In the genomic region with DNA sequence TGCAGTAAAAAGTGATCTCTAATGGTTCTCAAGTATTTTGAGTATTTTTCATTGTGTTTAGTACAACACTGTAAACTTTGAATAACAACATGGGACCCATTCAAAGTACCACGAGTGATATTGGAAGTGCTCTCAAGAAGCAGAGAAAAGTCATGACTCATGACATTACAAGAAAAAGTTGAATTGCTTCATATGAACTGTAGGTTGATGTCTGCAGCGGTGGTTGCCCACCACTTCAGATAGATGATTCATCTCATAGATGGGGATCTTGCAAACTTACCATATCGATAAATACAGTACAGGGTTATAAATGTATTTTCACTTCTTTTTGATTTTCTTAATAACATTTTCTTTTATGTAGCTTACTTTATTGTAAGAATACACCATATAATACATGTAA, we compare ENCODE assay signal across 21 cellular contexts. TPM values are rescaled to one million over a fixed set of nuclear protein-coding genes. Genes with fewer than 3 reads are reported as not detected.
A peak's percentile ranks its signal among the peaks of the same experiment; 100 is the strongest.
DNase-seq lines count a peak whose midpoint lies in the region; ATAC-seq, FAIRE-seq and TF ChIP-seq lines count a peak whose summit lies in the region.
"Had no signal": no experiment of that assay in that cellular context is flagged by ENCODE, and none has a peak within 500 bp of the region (broad histone marks: within the 10 kb centered on the region; RNA-seq: fewer than 3 reads in every experiment).

No MANE protein-coding gene starts in this region.

- H3K9me3 Mint-ChIP-seq in activated naive CD8-positive, alpha-beta T cell treated with anti-CD3 and anti-CD28 coated beads, Interleukin-2, amount 10 ng/mL, durations not matched to agents 7 days and 5 days: peaks cover 2% of the 10 kb centered on the region
- no peaks in the 10 kb centered on the region for H3K9me3 Mint-ChIP-seq in activated naive CD8-positive, alpha-beta T cell treated with anti-CD3 and anti-CD28 coated beads for 36 hours
- no peaks in the 10 kb centered on the region for H3K9me3 Mint-ChIP-seq in stimulated activated naive CD8-positive, alpha-beta T cell treated with anti-CD3 and anti-CD28 coated beads, Interleukin-15, amount 100 ng/mL, for 72 hours
- H3K9me3 Mint-ChIP-seq: activated naive CD4-positive, alpha-beta T cell treated with anti-CD3 and anti-CD28 coated beads, Interleukin-2, amount 50 U/mL, for 24 hours had no signal

- peaks cover 2% of the 10 kb centered on the region for H3K27me3 Mint-ChIP-seq in activated naive CD8-positive, alpha-beta T cell treated with anti-CD3 and anti-CD28 coated beads, Interleukin-2, amount 10 ng/mL, durations not matched to agents 7 days and 5 days
- peaks cover 19% of the 10 kb centered on the region for H3K27me3 Mint-ChIP-seq in activated naive CD8-positive, alpha-beta T cell treated with anti-CD3 and anti-CD28 coated beads for 36 hours
- no peaks in the 10 kb centered on the region for H3K27me3 Mint-ChIP-seq in stimulated activated naive CD8-positive, alpha-beta T cell treated with anti-CD3 and anti-CD28 coated beads, Interleukin-15, amount 100 ng/mL, for 72 hours

- in situ Hi-C loops in K562 (cut with MboI): no loop called here

- TF ChIP-seq POLR2A in K562 (conservative IDR thresholded peaks at IDR 0.05) (no peak), esophagus muscularis mucosa (IDR thresholded peaks at IDR 0.05; ENCODE audit: low read depth) (no peak), vagina (IDR thresholded peaks at IDR 0.05) (no peak)

- H3K79me2 ChIP-seq in K562 (ENCODE audit: control insufficient read depth, insufficient read depth, low read length): no peaks in the 10 kb centered on the region

- TF ChIP-seq RAD21 in K562 (CRISPR knock-in tag; conservative IDR thresholded peaks at IDR 0.05 in 1 of 2, IDR thresholded peaks at IDR 0.05 in 1 of 2): no peak

- no TSS peak for BruUV-seq in K562 (replicated peaks; lab: Mats Ljungman, UMichigan)

- no peak overlapping the region for H2AFZ ChIP-seq in K562 (ENCODE audit: low read depth, low read length)

- H3K9me1 ChIP-seq in K562 (ENCODE audit: control insufficient read depth, insufficient read depth, low read length): no peaks in the 10 kb centered on the region

- CTCF ChIA-PET in K562 (lab: Yijun Ruan, JAX; ENCODE audit: low intra/inter-chr PET ratio): no interaction called here

- no peak for ATAC-seq in activated naive CD8-positive, alpha-beta T cell treated with anti-CD3 and anti-CD28 coated beads, Interleukin-2, amount 10 ng/mL, durations not matched to agents 7 days and 5 days (ENCODE audit: low read depth)
- no peak for ATAC-seq in K562
- peak; percentile 40 for ATAC-seq in stimulated activated naive CD8-positive, alpha-beta T cell treated with anti-CD3 and anti-CD28 coated beads, Interleukin-15, amount 100 ng/mL, for 72 hours
- ATAC-seq: mucosa of descending colon, pancreas, upper lobe of right lung had no signal

- peaks cover 65% of the 10 kb centered on the region for H3K4me1 Mint-ChIP-seq in activated naive CD8-positive, alpha-beta T cell treated with anti-CD3 and anti-CD28 coated beads, Interleukin-2, amount 10 ng/mL, durations not matched to agents 7 days and 5 days
- H3K4me1 Mint-ChIP-seq in activated naive CD8-positive, alpha-beta T cell treated with anti-CD3 and anti-CD28 coated beads for 36 hours: peaks cover 18% of the 10 kb centered on the region
- H3K4me1 Mint-ChIP-seq in stimulated activated naive CD8-positive, alpha-beta T cell treated with anti-CD3 and anti-CD28 coated beads, Interleukin-15, amount 100 ng/mL, for 72 hours: peaks cover 69% of the 10 kb centered on the region
- H3K4me1 Mint-ChIP-seq: activated naive CD4-positive, alpha-beta T cell treated with anti-CD3 and anti-CD28 coated beads, Interleukin-2, amount 50 U/mL, for 24 hours had no signal

- H3K36me3 Mint-ChIP-seq in activated naive CD8-positive, alpha-beta T cell treated with anti-CD3 and anti-CD28 coated beads, Interleukin-2, amount 10 ng/mL, durations not matched to agents 7 days and 5 days: peaks cover 20% of the 10 kb centered on the region
- H3K36me3 Mint-ChIP-seq in activated naive CD8-positive, alpha-beta T cell treated with anti-CD3 and anti-CD28 coated beads for 36 hours: no peaks in the 10 kb centered on the region
- H3K36me3 Mint-ChIP-seq: activated naive CD4-positive, alpha-beta T cell treated with anti-CD3 and anti-CD28 coated beads, Interleukin-2, amount 50 U/mL, for 24 hours had no signal

- H3K4me3 Mint-ChIP-seq in activated naive CD8-positive, alpha-beta T cell treated with anti-CD3 and anti-CD28 coated beads, Interleukin-2, amount 10 ng/mL, durations not matched to agents 7 days and 5 days: peak overlapping the region; percentile 9
- no peak overlapping the region for H3K4me3 Mint-ChIP-seq in activated naive CD8-positive, alpha-beta T cell treated with anti-CD3 and anti-CD28 coated beads for 36 hours
- H3K4me3 Mint-ChIP-seq in stimulated activated naive CD8-positive, alpha-beta T cell treated with anti-CD3 and anti-CD28 coated beads, Interleukin-15, amount 100 ng/mL, for 72 hours: no peak overlapping the region
- H3K4me3 Mint-ChIP-seq: activated naive CD4-positive, alpha-beta T cell treated with anti-CD3 and anti-CD28 coated beads, Interleukin-2, amount 50 U/mL, for 24 hours had no signal

- no peak for DNase-seq in activated naive CD8-positive, alpha-beta T cell treated with anti-CD3 and anti-CD28 coated beads, Interleukin-2, amount 10 ng/mL, durations not matched to agents 7 days and 5 days
- no peak for DNase-seq in activated naive CD8-positive, alpha-beta T cell treated with anti-CD3 and anti-CD28 coated beads for 36 hours
- DNase-seq in NOMO-1 treated with DMSO at 0.1 percent for 48 hours (lab: John Stamatoyannopoulos, UW; ENCODE audit: unreplicated experiment) (peak; percentile 53), K562 (ENCODE audit: extremely low read depth in 1 of 4, low spot score in 3 of 4) (no peak), esophagus muscularis mucosa (ENCODE audit: extremely low spot score) (no peak), vagina (ENCODE audit: extremely low spot score in 2 of 2) (no peak), NCI-H1436 treated with DMSO at 0.1 percent for 48 hours (lab: John Stamatoyannopoulos, UW) (no peak)
- DNase-seq in stimulated activated naive CD8-positive, alpha-beta T cell treated with anti-CD3 and anti-CD28 coated beads, Interleukin-15, amount 100 ng/mL, for 72 hours: no peak
- DNase-seq: Caco-2; effector CD4-positive, alpha-beta T cell; GDM1; hippocampal formation; mucosa of descending colon; NCI-H187 treated with DMSO at 0.1 percent for 48 hours; NCI-H524; pancreas; Peyer's patch; stimulated activated CD4-positive, alpha-beta T cell treated with anti-CD3 and anti-CD28 coated beads, Interleukin-4, amount 100 ng/mL, for 4 hours; upper lobe of right lung had no signal

- no peaks in the 10 kb centered on the region for H3K4me1 ChIP-seq in K562 (replicated peaks in 1 of 2; ENCODE audit: control insufficient read depth in 2 of 2, insufficient read depth in 2 of 2, low read length in 2 of 2)
- H3K4me1 ChIP-seq in esophagus muscularis mucosa: peaks cover 14 to 54% (median 37%) of the 10 kb centered on the region in 4 donors
- peaks cover 24% of the 10 kb centered on the region for H3K4me1 ChIP-seq in vagina
- H3K4me1 ChIP-seq: Caco-2, pancreas had no signal

- intact Hi-C loops in K562 (cut with micrococcal nuclease) (no loop called here), esophagus muscularis mucosa (cut with DNase I) (no loop called here), vagina (cut with DNase I) (no loop called here)

- TF ChIP-seq CTCF in K562 (IDR thresholded peaks at IDR 0.05 in 2 of 3, conservative IDR thresholded peaks at IDR 0.05 in 1 of 3; ENCODE audit: insufficient read depth in 2 of 3, low read depth in 1 of 3, low read length in 3 of 3): no peak
- no peak for TF ChIP-seq CTCF in esophagus muscularis mucosa (IDR thresholded peaks at IDR 0.05)
- no peak for TF ChIP-seq CTCF in vagina (IDR thresholded peaks at IDR 0.05)

- no peak for FAIRE-seq in K562 (lab: Jason Lieb, UNC)
- FAIRE-seq: pancreas had no signal

- H3K9ac ChIP-seq in K562 (ENCODE audit: insufficient read depth in 1 of 2, low read depth in 2 of 2, low read length in 2 of 2): no peak overlapping the region

- 6% methylated on average over 3 of the region's 3 CpGs for WGBS in K562 (ENCODE audit: insufficient coverage, low coverage, missing lambda C conversion rate)
- WGBS in esophagus muscularis mucosa: 84% methylated on average over 3 of the region's 3 CpGs

- H3K4me2 ChIP-seq in K562 (ENCODE audit: insufficient read depth, low read length): no peak overlapping the region

- H3K27me3 ChIP-seq in K562 (ENCODE audit: control insufficient read depth in 2 of 2, insufficient read depth in 2 of 2, low read length in 2 of 2) (peaks cover 0 to 8% of the 10 kb centered on the region in 2 experiments; a peak in 1 of 5 replicates), esophagus muscularis mucosa (no peaks in the 10 kb centered on the region), vagina (no peaks in the 10 kb centered on the region)
- H3K27me3 ChIP-seq: pancreas, Peyer's patch, upper lobe of right lung had no signal

- TF ChIP-seq EP300 in K562 (IDR thresholded peaks at IDR 0.05; ENCODE audit: low read length) (no peak), esophagus muscularis mucosa (IDR thresholded peaks at IDR 0.05) (no peak)

- H4K20me1 ChIP-seq in K562 (replicated peaks; ENCODE audit: control insufficient read depth, insufficient read depth, low read length): no peaks in the 10 kb centered on the region

- no peak overlapping the region for H3K27ac ChIP-seq in K562 (ENCODE audit: extremely low read depth, low read depth, low read length)
- H3K27ac ChIP-seq in esophagus muscularis mucosa (replicated peaks in 1 of 4): no peak overlapping the region
- H3K27ac ChIP-seq in vagina: no peak overlapping the region
- H3K27ac ChIP-seq: pancreas, Peyer's patch, upper lobe of right lung had no signal

- H3K36me3 ChIP-seq in K562 (ENCODE audit: control insufficient read depth, insufficient read depth, low read length) (no peaks in the 10 kb centered on the region), esophagus muscularis mucosa (no peaks in the 10 kb centered on the region), vagina (no peaks in the 10 kb centered on the region)
- H3K36me3 ChIP-seq: pancreas, Peyer's patch, upper lobe of right lung had no signal

- H3K4me3 ChIP-seq in K562 (no peak overlapping the region), esophagus muscularis mucosa (no peak overlapping the region), vagina (no peak overlapping the region)
- H3K4me3 ChIP-seq: mucosa of descending colon, pancreas, Peyer's patch, skin epidermis, upper lobe of right lung had no signal

- H3K27ac Mint-ChIP-seq in activated naive CD8-positive, alpha-beta T cell treated with anti-CD3 and anti-CD28 coated beads, Interleukin-2, amount 10 ng/mL, durations not matched to agents 7 days and 5 days: no peak overlapping the region
- no peak overlapping the region for H3K27ac Mint-ChIP-seq in activated naive CD8-positive, alpha-beta T cell treated with anti-CD3 and anti-CD28 coated beads for 36 hours
- H3K27ac Mint-ChIP-seq in stimulated activated naive CD8-positive, alpha-beta T cell treated with anti-CD3 and anti-CD28 coated beads, Interleukin-15, amount 100 ng/mL, for 72 hours: no peak overlapping the region
- H3K27ac Mint-ChIP-seq: activated naive CD4-positive, alpha-beta T cell treated with anti-CD3 and anti-CD28 coated beads, Interleukin-2, amount 50 U/mL, for 24 hours had no signal

- POLR2A ChIA-PET in activated naive CD8-positive, alpha-beta T cell treated with anti-CD3 and anti-CD28 coated beads, Interleukin-2, amount 10 ng/mL, durations not matched to agents 7 days and 5 days (lab: Charles Lee): no interaction called here
- POLR2A ChIA-PET in K562 (lab: Yijun Ruan, JAX): no interaction called here

- H3K9me3 ChIP-seq in K562 (replicated peaks; ENCODE audit: control insufficient read depth, insufficient read depth, low read depth, low read length) (no peaks in the 10 kb centered on the region), esophagus muscularis mucosa (no peaks in the 10 kb centered on the region), vagina (no peaks in the 10 kb centered on the region)
- H3K9me3 ChIP-seq: Caco-2, mucosa of descending colon, pancreas, Peyer's patch, upper lobe of right lung had no signal

RNA-seq across cellular contexts. Expression of a gene that starts 34.0 kb away (rescaled TPM):
- 10 to 100 TPM; 10.9 to 11.6 TPM for total RNA-seq in activated naive CD8-positive, alpha-beta T cell treated with anti-CD3 and anti-CD28 coated beads, Interleukin-2, amount 10 ng/mL, durations not matched to agents 7 days and 5 days
- under 1 TPM; 0.64 to 0.99 TPM for total RNA-seq in activated naive CD8-positive, alpha-beta T cell treated with anti-CD3 and anti-CD28 coated beads for 36 hours
- total RNA-seq in K562 (2011; cell fraction: chromatin; rRNA removed; ENCODE audit: low replicate concordance): 0.30 and 0.81 TPM in 2 replicates
- not detected in 2 replicates for total RNA-seq in K562 (2011; cell fraction: nucleolus; rRNA removed)
- total RNA-seq in K562 (2011; cell fraction: nucleoplasm; rRNA removed): 0.59 and 0.69 TPM in 2 replicates
- total RNA-seq in K562 (2014; rRNA removed): 0.18 and 0.49 TPM in 2 replicates
- 0.16 and 0.47 TPM in 2 replicates for total RNA-seq in K562 (2014; rRNA removed; fragmentation: Illumina TruSeq; extraction: Trizol)
- total RNA-seq in K562 (2015; rRNA removed; fragmentation: Illumina TruSeq; extraction: Trizol): 0.38 and 0.62 TPM in 2 replicates
- 0.35 and 0.38 TPM in 2 replicates for total RNA-seq in K562 (2021)
- 0.07 and 0.37 TPM in 2 replicates for polyA plus RNA-seq in K562 (2011; rRNA removed)
- polyA plus RNA-seq in K562 (2011; cell fraction: cytosol; rRNA removed): 0.03 and 0.04 TPM in 2 replicates
- 0.09 and 0.22 TPM in 2 replicates for polyA plus RNA-seq in K562 (2011; cell fraction: nucleus; rRNA removed)
- 2.0 and 2.2 TPM in 2 replicates for polyA plus RNA-seq in K562 (2012)
- polyA plus RNA-seq in K562 (2014; fragmentation: Illumina TruSeq; extraction: Trizol): 0.10 and 0.37 TPM in 2 replicates
- polyA plus RNA-seq in K562 (2014; fragmentation: Nextera tagmentation; extraction: Ambion mirVana): 1 to 10 TPM; 1.2 to 1.5 TPM
- 0.12 and 0.35 TPM in 2 replicates for polyA plus RNA-seq in K562 (2014; rRNA removed)
- polyA minus RNA-seq in K562 (2011; rRNA and poly(A)+ RNA removed): 0.18 and 0.45 TPM in 2 replicates
- not detected in 2 replicates for polyA minus RNA-seq in K562 (2011; cell fraction: cytosol; rRNA and poly(A)+ RNA removed)
- 0.11 and 0.13 TPM in 2 replicates for polyA minus RNA-seq in K562 (2011; cell fraction: nucleus; rRNA and poly(A)+ RNA removed)
- total RNA-seq in esophagus muscularis mucosa: 10 to 100 TPM; 27.3 to 33.4 (median 31.4) TPM
- 17.7 TPM for total RNA-seq in vagina
